23 cellular contexts compared by ENCODE assay signal in genomic region chr12:18951219-18951618, GRCh38.
DNase-seq lines count a peak whose midpoint lies in the region; ATAC-seq, FAIRE-seq and TF ChIP-seq lines count a peak whose summit lies in the region.
"Had no signal": no experiment of that assay in that cellular context is flagged by ENCODE, and none has a peak within 500 bp of the region (broad histone marks: within the 10 kb centered on the region; RNA-seq: fewer than 3 reads in every experiment).

No MANE protein-coding gene starts in this region.

- FAIRE-seq in H1 (lab: Jason Lieb, UNC), result no peak
- FAIRE-seq: A549, D721Med, GM19239, RCC 7860 had no signal

- H2BK5ac ChIP-seq in H1 (ENCODE audit: low read depth, low read length) (peak overlapping the region; percentile 79), mesendoderm (ENCODE audit: low read length) (no peak overlapping the region)

- peak; percentile 78 for ATAC-seq in GM23338
- no peak for ATAC-seq in right cardiac atrium
- no peak for ATAC-seq in GM18520 (IDR thresholded peaks at IDR 0.05; ENCODE audit: unreplicated experiment)
- ATAC-seq in HG03378 (IDR thresholded peaks at IDR 0.05; ENCODE audit: unreplicated experiment), result no peak
- ATAC-seq: A549, T-cell had no signal

- H4K20me1 ChIP-seq in GM23338 (replicated peaks; ENCODE audit: insufficient read depth) (no peaks in the 10 kb centered on the region), H1 (replicated peaks in 1 of 2; ENCODE audit: control insufficient read depth in 1 of 2, insufficient read depth in 2 of 2, low read length in 2 of 2) (no peaks in the 10 kb centered on the region)

- intact Hi-C loops in right cardiac atrium (cut with DNase I), result no loop called here

- H3K9ac ChIP-seq in HUES6 (ENCODE audit: low read length) (no peak overlapping the region), H1 (replicated peaks in 1 of 4; ENCODE audit: extremely low read depth in 1 of 4, low read depth in 3 of 4, low read length in 3 of 4) (no peak overlapping the region), mesendoderm (ENCODE audit: low read length) (no peak overlapping the region)

- no peaks in the 10 kb centered on the region for H3K23me2 ChIP-seq in H1 (ENCODE audit: low read depth, low read length)

- TF ChIP-seq POLR2A in H1 (IDR thresholded peaks at IDR 0.05; ENCODE audit: control extremely low read depth in 1 of 2, low read depth in 2 of 2, low read length in 2 of 2), result no peak

- H3K36me3 Mint-ChIP-seq in GM23338 (ENCODE audit: low read depth), result no peaks in the 10 kb centered on the region
- H3K36me3 Mint-ChIP-seq: CD14-positive monocyte, T-cell had no signal

- H3K18ac ChIP-seq in H1 (ENCODE audit: extremely low read depth, low read length) (peak overlapping the region; percentile 51; the same call in 1 of the 2 replicates), mesendoderm (ENCODE audit: low read length) (no peak overlapping the region)

- H3K79me1 ChIP-seq in H1 (ENCODE audit: low read depth, low read length) (no peaks in the 10 kb centered on the region), mesendoderm (ENCODE audit: low read length) (no peaks in the 10 kb centered on the region)

- H3K27ac Mint-ChIP-seq in GM23338, result peak overlapping the region; percentile 89
- H3K27ac Mint-ChIP-seq: B cell, T-cell had no signal

- WGBS in H1 (ENCODE audit: extremely low coverage in 1 of 2, insufficient coverage in 1 of 2, insufficient read length in 1 of 2, insufficient replicate concordance in 2 of 2, low coverage in 1 of 2, low lambda C conversion rate in 2 of 2, missing lambda C conversion rate in 1 of 2), 2 experiments, result 71% methylated on average over 5 of the region's 6 CpGs; no CpG with 5 or more reads in 1 of the 2 experiments
- no CpG with 5 or more reads among the region's 6 CpGs for WGBS in mesendoderm (ENCODE audit: extremely low coverage, insufficient coverage, low lambda C conversion rate)
- WGBS in right cardiac atrium, result 56% methylated on average over 6 of the region's 6 CpGs

- H2AFZ ChIP-seq in GM23338 (peak overlapping the region; percentile 80), H1 (ENCODE audit: low read length) (peak overlapping the region; percentile 82)

- H3F3A ChIP-seq in GM23338 (replicated peaks; ENCODE audit: low read depth), result no peaks in the 10 kb centered on the region

- H3K9me3 Mint-ChIP-seq in GM23338, result no peaks in the 10 kb centered on the region
- H3K9me3 Mint-ChIP-seq: T-cell had no signal

- H2BK12ac ChIP-seq in H1 (ENCODE audit: low read depth, low read length), result peak overlapping the region; percentile 72; the same call in 1 of the 2 replicates

- H4K8ac ChIP-seq in H1 (ENCODE audit: extremely low read depth, insufficient read depth, low read length), result no peak overlapping the region
- no peak overlapping the region for H4K8ac ChIP-seq in mesendoderm (ENCODE audit: low read depth, low read length)

- H3K79me2 ChIP-seq in GM23338 (replicated peaks; ENCODE audit: insufficient read depth), result no peaks in the 10 kb centered on the region
- no peaks in the 10 kb centered on the region for H3K79me2 ChIP-seq in H1 (ENCODE audit: control insufficient read depth in 1 of 2, insufficient read depth in 2 of 2, low read length in 2 of 2)
- no peaks in the 10 kb centered on the region for H3K79me2 ChIP-seq in mesendoderm (ENCODE audit: control insufficient read depth, insufficient read depth, low read length)

- H3K27ac ChIP-seq in GM23338 (ENCODE audit: low read depth) (peak overlapping the region; percentile 62; the same call in 1 of the 2 replicates), HUES6 (ENCODE audit: low read depth, low read length) (peak overlapping the region; percentile 65), H1 (ENCODE audit: low read depth, low read length) (no peak overlapping the region), mesendoderm (ENCODE audit: low read depth, low read length) (no peak overlapping the region), right cardiac atrium (ENCODE audit: low read length) (no peak overlapping the region)
- H3K27ac ChIP-seq: A549, SJCRH30 had no signal

- H3K56ac ChIP-seq in H1 (replicated peaks; ENCODE audit: insufficient read length, low read depth, low read length) (no peak overlapping the region), mesendoderm (ENCODE audit: low read length) (peak overlapping the region; percentile 30)

- no peak for TF ChIP-seq EP300 in H1 (IDR thresholded peaks at IDR 0.05; ENCODE audit: borderline replicate concordance in 1 of 2, low read depth in 2 of 2, low read length in 2 of 2)

- CTCF ChIA-PET in H1 (lab: Charles Lee; ENCODE audit: partially characterized antibody), result interaction anchor here (0.6 to 1.4 kb wide), 3 partner anchors 11 to 502 kb away, joined by 3 to 5 read pairs (median 5); no protein-coding TSS in a partner anchor

- H2BK15ac ChIP-seq in H1 (ENCODE audit: low read length), result no peak overlapping the region
- no peak overlapping the region for H2BK15ac ChIP-seq in mesendoderm (replicated peaks; ENCODE audit: low read depth)

- H2BK120ac ChIP-seq in H1 (replicated peaks; ENCODE audit: low read depth, low read length) (no peak overlapping the region), mesendoderm (ENCODE audit: low read depth, low read length) (peak overlapping the region; percentile 35)

- no peaks in the 10 kb centered on the region for H3K27me3 ChIP-seq in GM23338 (ENCODE audit: insufficient read depth)
- H3K27me3 ChIP-seq in HUES6 (ENCODE audit: control insufficient read depth, insufficient read depth, low read length), result no peaks in the 10 kb centered on the region
- H3K27me3 ChIP-seq in H1 (replicated peaks in 1 of 4; ENCODE audit: control insufficient read depth in 3 of 4, extremely low read depth in 1 of 4, insufficient read depth in 3 of 4, low read length in 3 of 4), result no peaks in the 10 kb centered on the region
- H3K27me3 ChIP-seq in mesendoderm (ENCODE audit: insufficient read depth, low read length, poor library complexity), result no peaks in the 10 kb centered on the region
- H3K27me3 ChIP-seq in right cardiac atrium (ENCODE audit: control insufficient read depth, insufficient read depth), result no peaks in the 10 kb centered on the region
- H3K27me3 ChIP-seq: SJCRH30 had no signal

- H3K9me3 ChIP-seq in HUES6 (ENCODE audit: control insufficient read depth, insufficient read depth, low read depth, low read length), result no peaks in the 10 kb centered on the region
- H3K9me3 ChIP-seq in H1 (ENCODE audit: insufficient read depth in 2 of 2, low read depth in 1 of 2, low read length in 1 of 2), result no peaks in the 10 kb centered on the region
- H3K9me3 ChIP-seq in right cardiac atrium (ENCODE audit: control insufficient read depth, low read length), result no peaks in the 10 kb centered on the region
- H3K9me3 ChIP-seq: A549, HAP-1, SJCRH30 had no signal

- no peak overlapping the region for H3K4me3 Mint-ChIP-seq in GM23338
- H3K4me3 Mint-ChIP-seq: B cell, CD14-positive monocyte, T-cell had no signal

- H3K36me3 ChIP-seq in GM23338 (ENCODE audit: insufficient read depth), result no peaks in the 10 kb centered on the region
- H3K36me3 ChIP-seq in HUES6 (ENCODE audit: control insufficient read depth, insufficient read depth, low read length), result no peaks in the 10 kb centered on the region
- H3K36me3 ChIP-seq in H1 (ENCODE audit: control insufficient read depth in 2 of 4, insufficient read depth in 4 of 4, low read length in 3 of 4), result no peaks in the 10 kb centered on the region
- no peaks in the 10 kb centered on the region for H3K36me3 ChIP-seq in mesendoderm (ENCODE audit: control insufficient read depth, insufficient read depth, low read length)
- H3K36me3 ChIP-seq: HAP-1, SJCRH30 had no signal

- no peak overlapping the region for H3K14ac ChIP-seq in H1 (ENCODE audit: insufficient read length)

- no peak for TF ChIP-seq RAD21 in H1 (IDR thresholded peaks at IDR 0.05 in 1 of 2, conservative IDR thresholded peaks at IDR 0.05 in 1 of 2; ENCODE audit: low read depth in 2 of 2, low read length in 2 of 2)

- TF ChIP-seq CTCF in GM23338 (conservative IDR thresholded peaks at IDR 0.05; ENCODE audit: low read depth in 2 of 2) (no peak), H1 (IDR thresholded peaks at IDR 0.05; ENCODE audit: control extremely low read depth in 1 of 3, insufficient read depth in 1 of 3, low read depth in 1 of 3, low read length in 3 of 3) (no peak)

- no peak overlapping the region for H4K5ac ChIP-seq in H1 (ENCODE audit: insufficient read length, low read depth, low read length)
- H4K5ac ChIP-seq in mesendoderm (ENCODE audit: low read length), result no peak overlapping the region

- DNase-seq in GM23338 (ENCODE audit: low spot score) (peak; percentile 65), H1 (ENCODE audit: low read depth in 1 of 2, low spot score in 2 of 2) (no peak), mesendoderm (peak; percentile 73), right cardiac atrium (no peak)
- DNase-seq: DMS53, GDM1, NCI-H1092, NCI-H1436, NCI-H187 treated with DMSO at 0.1 percent for 48 hours, NCI-H2107, NCI-H526, SJCRH30, T-cell had no signal

- H3K4ac ChIP-seq in H1 (replicated peaks; ENCODE audit: insufficient read length, low read depth, low read length) (no peak overlapping the region), mesendoderm (ENCODE audit: low read depth, low read length) (peak overlapping the region; percentile 2)

- H2AK5ac ChIP-seq in H1 (ENCODE audit: low read depth, low read length), result no peak overlapping the region
- H2AK5ac ChIP-seq in mesendoderm (ENCODE audit: low read length), result no peak overlapping the region

- H3K4me1 Mint-ChIP-seq in GM23338, result peaks cover 12% of the 10 kb centered on the region
- H3K4me1 Mint-ChIP-seq: B cell, CD14-positive monocyte, T-cell had no signal

- peaks cover 2% of the 10 kb centered on the region for H3K27me3 Mint-ChIP-seq in GM23338 (ENCODE audit: insufficient read depth, low read depth, poor library complexity)
- H3K27me3 Mint-ChIP-seq: B cell, T-cell had no signal

- POLR2A ChIA-PET in H1 (lab: Charles Lee; ENCODE audit: partially characterized antibody), result interaction anchor here (0.5 to 1.5 kb wide), 3 partner anchors 13 to 85 kb away, joined by 3 to 4 read pairs (median 4); no protein-coding TSS in a partner anchor

- no peak overlapping the region for H2BK20ac ChIP-seq in H1 (ENCODE audit: low read length)

- peaks cover 12% of the 10 kb centered on the region; the same call in 1 of the 2 replicates for H3K9me2 ChIP-seq in GM23338 (ENCODE audit: insufficient read depth)

- H3K4me2 ChIP-seq in GM23338 (no peak overlapping the region), H1 (ENCODE audit: insufficient read depth in 1 of 2, low read depth in 2 of 2, low read length in 2 of 2) (no peak overlapping the region), mesendoderm (ENCODE audit: low read length) (no peak overlapping the region)
- H3K4me2 ChIP-seq: A549 had no signal

- H4K91ac ChIP-seq in H1 (replicated peaks; ENCODE audit: insufficient read length, low read length), result peak overlapping the region; percentile 11

- peaks cover 9% of the 10 kb centered on the region; the same call in 1 of the 2 replicates for H3K4me1 ChIP-seq in GM23338 (ENCODE audit: insufficient read depth)
- peaks cover 7% of the 10 kb centered on the region for H3K4me1 ChIP-seq in HUES6 (ENCODE audit: control insufficient read depth, insufficient read depth, low read length)
- peaks cover 0 to 2% (median 0%) of the 10 kb centered on the region in 4 experiments; a peak in 1 of 7 replicates for H3K4me1 ChIP-seq in H1 (replicated peaks in 1 of 4; ENCODE audit: control insufficient read depth in 3 of 4, insufficient read depth in 4 of 4, low read length in 3 of 4)
- H3K4me1 ChIP-seq in mesendoderm (ENCODE audit: control insufficient read depth, low read depth, low read length), result peaks cover 2% of the 10 kb centered on the region
- H3K4me1 ChIP-seq in right cardiac atrium (ENCODE audit: control insufficient read depth, insufficient read depth, low read length), result peaks cover 2% of the 10 kb centered on the region
- H3K4me1 ChIP-seq: A549, HAP-1, SJCRH30 had no signal

- no peak overlapping the region for H3K23ac ChIP-seq in H1 (ENCODE audit: insufficient read length)
- H3K23ac ChIP-seq in mesendoderm (ENCODE audit: low read length), result no peak overlapping the region

- H3K4me3 ChIP-seq in GM23338 (no peak overlapping the region), HUES6 (ENCODE audit: low read depth, low read length) (no peak overlapping the region), H1 (ENCODE audit: extremely low read depth in 1 of 4, insufficient read depth in 2 of 4, low read depth in 3 of 4, low read length in 4 of 4) (no peak overlapping the region), mesendoderm (ENCODE audit: low read length) (no peak overlapping the region), right cardiac atrium (ENCODE audit: low read length) (no peak overlapping the region)
- H3K4me3 ChIP-seq: A549, HAP-1, SJCRH30 had no signal

Comparison
In these comparisons a context has a peak if more than half of its experiments do, and no peak if none do; other contexts are left out.
1. DNase-seq: peak in GM23338 (single experiment) and mesendoderm (single experiment); none in H1 (0 of 2) and right cardiac atrium (0 of 3).
2. H3K27ac ChIP-seq: peak in GM23338 (single experiment) and HUES6 (single experiment); none in H1 (single experiment), mesendoderm (single experiment) and right cardiac atrium (single experiment).